Comparison of ENCODE assay signal across 9 cellular contexts in genomic region chr2:205712508-205712907, GRCh38. TPM values are rescaled to one million over a fixed set of nuclear protein-coding genes. Genes with fewer than 3 reads are reported as not detected.
DNase-seq lines count a peak whose midpoint lies in the region; ATAC-seq, FAIRE-seq and TF ChIP-seq lines count a peak whose summit lies in the region.
"Had no signal": no experiment of that assay in that cellular context is flagged by ENCODE, and none has a peak within 500 bp of the region (broad histone marks: within the 10 kb centered on the region; RNA-seq: fewer than 3 reads in every experiment).

No MANE protein-coding gene starts in this region.

- WGBS in gastroesophageal sphincter (ENCODE audit: low coverage in 1 of 2), 2 donors: 0% methylated on average over 1 of the region's 1 CpG
- WGBS in spleen, 5 donors: 15 to 24% (median 23%) methylated on average over 1 of the region's 1 CpG

- H3K27ac ChIP-seq in gastroesophageal sphincter (peak overlapping the region; percentile 50 to 96 (median 90)), spleen (peak overlapping the region in 5 of 8 donors; percentile 15 to 74 (median 60))
- H3K27ac ChIP-seq: neutrophil had no signal

- TF ChIP-seq POLR2A in gastroesophageal sphincter (IDR thresholded peaks at IDR 0.05) (no peak), spleen (IDR thresholded peaks at IDR 0.05) (no peak)

- no peak overlapping the region for H3K4me3 ChIP-seq in gastroesophageal sphincter
- no peak overlapping the region for H3K4me3 ChIP-seq in spleen

- H3K27me3 ChIP-seq in gastroesophageal sphincter (no peaks in the 10 kb centered on the region), spleen (replicated peaks in 1 of 7) (no peaks in the 10 kb centered on the region)

- CTCF ChIA-PET in activated B cell treated with CpG ODN at 0.5 μM for 24 hours (lab: Charles Lee): interaction anchor here (1.5 kb wide), 1 partner anchor 37 kb away, joined by 5 read pairs; no protein-coding TSS in a partner anchor

- peaks cover 76% of the 10 kb centered on the region for H3K4me1 Mint-ChIP-seq in activated B cell treated with CpG ODN at 0.5 μM for 24 hours
- H3K4me1 Mint-ChIP-seq in type B pancreatic cell (ENCODE audit: unreplicated experiment): peaks cover 41% of the 10 kb centered on the region

- POLR2A ChIA-PET in activated B cell treated with CpG ODN at 0.5 μM for 24 hours (lab: Charles Lee): interaction anchor here (0.6 to 3.9 kb wide), 8 partner anchors 9 to 1844 kb away, joined by 3 to 21 read pairs (median 4); partner anchors contain the start of genes INO80D and NRP2

- no peaks in the 10 kb centered on the region for H3K9me3 Mint-ChIP-seq in activated B cell treated with CpG ODN at 0.5 μM for 24 hours
- no peaks in the 10 kb centered on the region for H3K9me3 Mint-ChIP-seq in type B pancreatic cell

- peak overlapping the region; percentile 28 for H3K4me3 Mint-ChIP-seq in activated B cell treated with CpG ODN at 0.5 μM for 24 hours
- no peak overlapping the region for H3K4me3 Mint-ChIP-seq in type B pancreatic cell

- H3K4me1 ChIP-seq in gastroesophageal sphincter (peaks cover 46 to 100% (median 54%) of the 10 kb centered on the region in 3 donors), spleen (peaks cover 8 to 65% (median 35%) of the 10 kb centered on the region in 6 donors)

- H3K36me3 ChIP-seq in gastroesophageal sphincter (peaks cover 0 to 15% of the 10 kb centered on the region in 2 donors), spleen (no peaks in the 10 kb centered on the region)
- H3K36me3 ChIP-seq: neutrophil had no signal

- DNase-seq in activated B cell treated with CpG ODN at 0.5 μM for 24 hours: no peak
- DNase-seq in spleen: no peak
- DNase-seq in frontal cortex (ENCODE audit: low spot score in 2 of 2): no peak
- no peak for DNase-seq in type B pancreatic cell (ENCODE audit: extremely low spot score, unreplicated experiment)
- DNase-seq: activated CD8-positive, alpha-beta memory T cell treated with anti-CD3 and anti-CD28 coated beads, Interleukin-2, amount 50 U/mL, for 4 hours had no signal

- no peak for FAIRE-seq in frontal cortex (lab: Jason Lieb, UNC)

- H3K27ac Mint-ChIP-seq in activated B cell treated with CpG ODN at 0.5 μM for 24 hours (peak overlapping the region; percentile 74), type B pancreatic cell (no peak overlapping the region)

- peak; percentile 30 for ATAC-seq in GM21825 (IDR thresholded peaks at IDR 0.05; ENCODE audit: unreplicated experiment)
- peak; percentile 56 for ATAC-seq in activated B cell treated with CpG ODN at 0.5 μM for 24 hours (ENCODE audit: low read depth)
- ATAC-seq in gastroesophageal sphincter: no peak
- no peak for ATAC-seq in HG03571 (IDR thresholded peaks at IDR 0.05; ENCODE audit: unreplicated experiment)

- H3K27me3 Mint-ChIP-seq in activated B cell treated with CpG ODN at 0.5 μM for 24 hours (no peaks in the 10 kb centered on the region), type B pancreatic cell (peaks cover 10% of the 10 kb centered on the region)

- intact Hi-C loops in activated B cell treated with CpG ODN at 0.5 μM for 24 hours (cut with micrococcal nuclease): loop anchor here (10.0 kb wide), 1 partner anchor 1812 kb away; the partner anchor contains the start of gene CREB1
- intact Hi-C loops in spleen (cut with DNase I; ENCODE audit: low total_unique reads): no loop called here

- H3K36me3 Mint-ChIP-seq in activated B cell treated with CpG ODN at 0.5 μM for 24 hours (ENCODE audit: low read depth) (no peaks in the 10 kb centered on the region), type B pancreatic cell (peaks cover 8% of the 10 kb centered on the region)

- no peaks in the 10 kb centered on the region for H3K9me3 ChIP-seq in gastroesophageal sphincter
- H3K9me3 ChIP-seq in spleen: no peaks in the 10 kb centered on the region
- H3K9me3 ChIP-seq: neutrophil had no signal

- no peak for TF ChIP-seq EP300 in gastroesophageal sphincter (IDR thresholded peaks at IDR 0.05)

- TF ChIP-seq CTCF in activated B cell treated with CpG ODN at 0.5 μM for 24 hours (IDR thresholded peaks at IDR 0.05) (no peak), gastroesophageal sphincter (IDR thresholded peaks at IDR 0.05) (no peak), spleen (IDR thresholded peaks at IDR 0.05 in 8 of 11, conservative IDR thresholded peaks at IDR 0.05 in 3 of 11) (no peak), type B pancreatic cell (conservative IDR thresholded peaks at IDR 0.05) (no peak)

RNA-seq across cellular contexts. Expression of gene NRP2, which starts 30.2 kb away (rescaled TPM):
- total RNA-seq in activated B cell treated with CpG ODN at 0.5 μM for 24 hours: 8.1 and 10.2 TPM in 2 replicates
- total RNA-seq in gastroesophageal sphincter: 100 to 1,000 TPM; 278 to 466 (median 371) TPM
- total RNA-seq in spleen: 10 to 100 TPM; 18.7 to 49.9 (median 33.2) TPM
- 1 to 10 TPM; 3.1 to 5.7 (median 3.4) TPM for polyA plus RNA-seq in spleen
- 26.1 TPM for total RNA-seq in frontal cortex
- 18.7 and 109 TPM in 2 replicates for total RNA-seq in type B pancreatic cell (ENCODE audit: low replicate concordance)

Comparison
In these comparisons a context has a peak if more than half of its experiments do, and no peak if none do; other contexts are left out.
1. ATAC-seq: peak in GM21825 (single experiment) and activated B cell treated with CpG ODN at 0.5 μM for 24 hours (single experiment); none in gastroesophageal sphincter (single experiment) and HG03571 (single experiment).